Comparison of ENCODE assay signal across 14 cellular contexts in genomic region chr14:60212503-60213371, GRCh38. TPM values are rescaled to one million over a fixed set of nuclear protein-coding genes. Genes with fewer than 3 reads are reported as not detected.
A peak's percentile ranks its signal among the peaks of the same experiment; 100 is the strongest.
DNase-seq lines count a peak whose midpoint lies in the region; ATAC-seq lines count a peak whose summit lies in the region.
"Had no signal": no experiment of that assay in that cellular context is flagged by ENCODE, and none has a peak within 500 bp of the region (broad histone marks: within the 10 kb centered on the region; RNA-seq: fewer than 3 reads in every experiment).

No MANE protein-coding gene starts in this region.

- H3K9me3 Mint-ChIP-seq in CD4-positive, alpha-beta memory T cell, result no peaks in the 10 kb centered on the region

- ATAC-seq in GM18502 (IDR thresholded peaks at IDR 0.05; ENCODE audit: poor library complexity, unreplicated experiment) (peak; percentile 96), GM19463 (IDR thresholded peaks at IDR 0.05; ENCODE audit: unreplicated experiment) (peak; percentile 89), HG02938 (IDR thresholded peaks at IDR 0.05; ENCODE audit: unreplicated experiment) (peak; percentile 94), HG03575 (IDR thresholded peaks at IDR 0.05; ENCODE audit: extremely low read depth, insufficient number of reproducible peaks, low FRiP score, unreplicated experiment) (peak; percentile 91)

- H3K27ac ChIP-seq in CD4-positive, alpha-beta memory T cell (ENCODE audit: low read depth, low read length), result no peak overlapping the region
- H3K27ac ChIP-seq: adrenal gland; BLaER1 treated with 17β-estradiol and CSF1 and Interleukin-3, amounts not matched to agents 10 nM and 100 nM; hepatocyte; SJSA1 had no signal

- no peak overlapping the region for H3K27ac Mint-ChIP-seq in CD4-positive, alpha-beta memory T cell

- no peak overlapping the region for H3K4me3 ChIP-seq in CD4-positive, alpha-beta memory T cell (ENCODE audit: low read length in 2 of 2)
- H3K4me3 ChIP-seq: adrenal gland; BLaER1 treated with 17β-estradiol and CSF1 and Interleukin-3, amounts not matched to agents 10 nM and 100 nM; hepatocyte; SJSA1 had no signal

- DNase-seq in CD4-positive, alpha-beta memory T cell, result no peak
- DNase-seq in SIG-M5 treated with dmso at 0.1 percent for 504 hours (lab: John Stamatoyannopoulos, UW; ENCODE audit: unreplicated experiment) (no peak), NCI-H345 treated with DMSO at 0.1 percent for 48 hours (lab: John Stamatoyannopoulos, UW; ENCODE audit: unreplicated experiment) (no peak), SHP77 treated with DMSO at 0.1 percent for 48 hours (lab: John Stamatoyannopoulos, UW) (no peak)
- DNase-seq: activated CD4-positive, alpha-beta T cell treated with anti-CD3 and anti-CD28 coated beads for 4 hours; adrenal gland; effector memory CD4-positive, alpha-beta T cell had no signal

- H3K36me3 Mint-ChIP-seq in CD4-positive, alpha-beta memory T cell, result no peaks in the 10 kb centered on the region

- no peaks in the 10 kb centered on the region for H3K36me3 ChIP-seq in CD4-positive, alpha-beta memory T cell (ENCODE audit: insufficient read depth, low read length)
- H3K36me3 ChIP-seq: adrenal gland; BLaER1 treated with 17β-estradiol and CSF1 and Interleukin-3, amounts not matched to agents 10 nM and 100 nM; SJSA1 had no signal

- peaks cover 6 to 11% of the 10 kb centered on the region in 2 donors for H3K27me3 Mint-ChIP-seq in CD4-positive, alpha-beta memory T cell

- POLR2A ChIA-PET in CD4-positive, alpha-beta memory T cell (lab: Charles Lee; ENCODE audit: partially characterized antibody), result no interaction called here

- H3K4me1 Mint-ChIP-seq in CD4-positive, alpha-beta memory T cell, result no peaks in the 10 kb centered on the region

- no peaks in the 10 kb centered on the region for H3K27me3 ChIP-seq in CD4-positive, alpha-beta memory T cell (ENCODE audit: insufficient read depth, low read length)
- H3K27me3 ChIP-seq: adrenal gland; BLaER1 treated with 17β-estradiol and CSF1 and Interleukin-3, amounts not matched to agents 10 nM and 100 nM; hepatocyte; SJSA1 had no signal

- no peaks in the 10 kb centered on the region for H3K9me3 ChIP-seq in CD4-positive, alpha-beta memory T cell (ENCODE audit: control insufficient read depth in 1 of 2, low read length in 2 of 2)
- H3K9me3 ChIP-seq: adrenal gland; BLaER1 treated with 17β-estradiol and CSF1 and Interleukin-3, amounts not matched to agents 10 nM and 100 nM; SJSA1 had no signal

- no peak overlapping the region for H3K4me3 Mint-ChIP-seq in CD4-positive, alpha-beta memory T cell

- no peaks in the 10 kb centered on the region for H3K4me1 ChIP-seq in CD4-positive, alpha-beta memory T cell (ENCODE audit: insufficient read depth, low read length)
- H3K4me1 ChIP-seq: adrenal gland; BLaER1 treated with 17β-estradiol and CSF1 and Interleukin-3, amounts not matched to agents 10 nM and 100 nM; SJSA1 had no signal

- intact Hi-C loops in CD4-positive, alpha-beta memory T cell (cut with micrococcal nuclease), result no loop called here

- CTCF ChIA-PET in CD4-positive, alpha-beta memory T cell (lab: Charles Lee; ENCODE audit: partially characterized antibody), result interaction anchor here (1.0 kb wide), 1 partner anchor 16 kb away, joined by 4 read pairs; no protein-coding TSS in a partner anchor

RNA-seq across cellular contexts. Expression of gene PPM1A, which starts 36.3 kb away (rescaled TPM):
- total RNA-seq in CD4-positive, alpha-beta memory T cell, result 10 to 100 TPM; 48.2 to 48.5 TPM
- polyA plus RNA-seq in CD4-positive, alpha-beta memory T cell, result 10 to 100 TPM; 14.8 to 18.9 TPM

RNA-seq across cellular contexts. Expression of gene DHRS7, which starts 47.5 kb away (rescaled TPM):
- total RNA-seq in CD4-positive, alpha-beta memory T cell, result 10 to 100 TPM; 63.5 to 69.6 TPM
- 100 to 1,000 TPM; 213 to 386 TPM for polyA plus RNA-seq in CD4-positive, alpha-beta memory T cell
